Comparison of ENCODE assay signal across 8 cellular contexts in genomic region chr4:70840137-70840536, GRCh38. TPM values are rescaled to one million over a fixed set of nuclear protein-coding genes. Genes with fewer than 3 reads are reported as not detected.
DNase-seq lines count a peak whose midpoint lies in the region; TF ChIP-seq lines count a peak whose summit lies in the region.
"Not testable (repeated sequence)": the region's sequence is repeated elsewhere in the genome, so short reads cannot be mapped to it uniquely, and the experiment has no call there.

No MANE protein-coding gene starts in this region.

- not testable (repeated sequence) for H3K36me3 Mint-ChIP-seq in activated naive CD8-positive, alpha-beta T cell

- not testable (repeated sequence) for H4K20me1 ChIP-seq in fibroblast of lung (ENCODE audit: control insufficient read depth, extremely low read depth, insufficient read depth, low read length)

- H3K27me3 Mint-ChIP-seq in activated naive CD8-positive, alpha-beta T cell: not testable (repeated sequence)

- H3K27ac Mint-ChIP-seq in activated naive CD8-positive, alpha-beta T cell: peak overlapping the region; percentile 41

- H3K36me3 ChIP-seq in fibroblast of lung (ENCODE audit: control insufficient read depth, insufficient read depth, low read length); tibial nerve: not testable (repeated sequence)

- TF ChIP-seq EP300 in tibial nerve (IDR thresholded peaks at IDR 0.05): not testable (repeated sequence)

- H3K4me2 ChIP-seq in fibroblast of lung (ENCODE audit: extremely low read depth, insufficient read depth, low read length): not testable (repeated sequence)

- DNase-seq in GM12865 (ENCODE audit: low read depth): peak; percentile 54
- DNase-seq in NCI-H748 (lab: John Stamatoyannopoulos, UW; ENCODE audit: unreplicated experiment): peak; percentile 5
- DNase-seq in activated CD4-positive, alpha-beta T cell treated with anti-CD3 and anti-CD28 coated beads for 24 hours (ENCODE audit: low read depth in 2 of 2): peak; percentile 38 to 51
- DNase-seq in fibroblast of lung (ENCODE audit: low read depth in 2 of 2): peak; percentile 47 to 53
- DNase-seq in lung microvascular endothelial cell (ENCODE audit: low read depth in 2 of 2): peak; percentile 27 to 36
- peak; percentile 69 for DNase-seq in stimulated activated CD4-positive, alpha-beta T cell treated with anti-CD3 and anti-CD28 coated beads, Interleukin-15, amount 100 ng/mL, for 48 hours (ENCODE audit: low read depth in 2 of 2)
- DNase-seq in tibial nerve (ENCODE audit: low spot score in 2 of 2): peak; percentile 15 to 30

- not testable (repeated sequence) for H3K27me3 ChIP-seq in fibroblast of lung (ENCODE audit: control insufficient read depth, insufficient read depth, low read length); tibial nerve

- not testable (repeated sequence) for H3K9ac ChIP-seq in fibroblast of lung (ENCODE audit: insufficient read depth, low read length)

- 51 to 75% methylated on average over 15 to 19 of the region's 20 CpGs for WGBS in tibial nerve, 2 donors

- H3K9me3 ChIP-seq in fibroblast of lung (ENCODE audit: control insufficient read depth, insufficient read depth, low read depth, low read length); tibial nerve: not testable (repeated sequence)

- H3K27ac ChIP-seq in fibroblast of lung (ENCODE audit: insufficient read depth, low read length): not testable (repeated sequence)
- H3K27ac ChIP-seq in tibial nerve: peak overlapping the region in 2 of 4 donors; percentile 18 to 24

- H3K4me1 Mint-ChIP-seq in activated naive CD8-positive, alpha-beta T cell (ENCODE audit: low read depth): peaks cover 34% of the 10 kb centered on the region

- TF ChIP-seq CTCF in GM12865 (IDR thresholded peaks at IDR 0.05; ENCODE audit: insufficient read depth, low read depth, low read length, missing control alignments); fibroblast of lung (conservative IDR thresholded peaks at IDR 0.05 in 1 of 2, IDR thresholded peaks at IDR 0.05 in 1 of 2; ENCODE audit: low read depth in 1 of 2, low read length in 2 of 2); tibial nerve (IDR thresholded peaks at IDR 0.05): not testable (repeated sequence)

- peaks cover 42% of the 10 kb centered on the region for H3K79me2 ChIP-seq in fibroblast of lung (ENCODE audit: control insufficient read depth, insufficient read depth, low read length)

- H3K9me3 Mint-ChIP-seq in activated naive CD8-positive, alpha-beta T cell (ENCODE audit: low read depth): not testable (repeated sequence)

- TF ChIP-seq POLR2A in tibial nerve (IDR thresholded peaks at IDR 0.05): not testable (repeated sequence)

- H3K4me1 ChIP-seq in fibroblast of lung (ENCODE audit: control insufficient read depth, extremely low read depth, insufficient read depth, low read length): not testable (repeated sequence)
- peaks cover 0 to 28% (median 16%) of the 10 kb centered on the region in 4 donors for H3K4me1 ChIP-seq in tibial nerve

- peak overlapping the region; percentile 55 for H3K4me3 Mint-ChIP-seq in activated naive CD8-positive, alpha-beta T cell

- not testable (repeated sequence) for H3K4me3 ChIP-seq in GM12865 (ENCODE audit: low read depth, low read length); fibroblast of lung (replicated peaks in 1 of 4; ENCODE audit: control extremely low read depth in 1 of 4, insufficient read depth in 1 of 4, low read depth in 3 of 4, low read length in 4 of 4)
- H3K4me3 ChIP-seq in tibial nerve: peak overlapping the region in 1 of 4 donors; percentile 100

- H2AFZ ChIP-seq in fibroblast of lung (ENCODE audit: low read length): not testable (repeated sequence)

RNA-seq across cellular contexts. Expression of gene GRSF1, which starts 0.4 kb away (rescaled TPM):
- total RNA-seq in fibroblast of lung: 62.4 and 73.3 TPM in 2 replicates
- 96.5 and 101 TPM in 2 replicates for polyA plus RNA-seq in fibroblast of lung
- 73.4 and 76.9 TPM in 2 replicates for polyA plus RNA-seq in fibroblast of lung (2012)
- 5.1 and 14.4 TPM in 2 replicates for polyA minus RNA-seq in fibroblast of lung (ENCODE audit: low replicate concordance)
- 34.9 and 41.4 TPM in 2 replicates for total RNA-seq in lung microvascular endothelial cell
- total RNA-seq in tibial nerve: 10 to 100 TPM; 33.3 to 45.9 (median 40.6) TPM

Comparison
In these comparisons a context has a peak if more than half of its experiments do, and no peak if none do; other contexts are left out.
1. DNase-seq: peak in every context shown above with its lines; median percentile 69 in stimulated activated CD4-positive, alpha-beta T cell treated with anti-CD3 and anti-CD28 coated beads, Interleukin-15, amount 100 ng/mL, for 48 hours; 54 in GM12865; 50 in fibroblast of lung; 44 in activated CD4-positive, alpha-beta T cell treated with anti-CD3 and anti-CD28 coated beads for 24 hours; 32 in lung microvascular endothelial cell; 22 in tibial nerve; 5 in NCI-H748.